In the genomic region with DNA sequence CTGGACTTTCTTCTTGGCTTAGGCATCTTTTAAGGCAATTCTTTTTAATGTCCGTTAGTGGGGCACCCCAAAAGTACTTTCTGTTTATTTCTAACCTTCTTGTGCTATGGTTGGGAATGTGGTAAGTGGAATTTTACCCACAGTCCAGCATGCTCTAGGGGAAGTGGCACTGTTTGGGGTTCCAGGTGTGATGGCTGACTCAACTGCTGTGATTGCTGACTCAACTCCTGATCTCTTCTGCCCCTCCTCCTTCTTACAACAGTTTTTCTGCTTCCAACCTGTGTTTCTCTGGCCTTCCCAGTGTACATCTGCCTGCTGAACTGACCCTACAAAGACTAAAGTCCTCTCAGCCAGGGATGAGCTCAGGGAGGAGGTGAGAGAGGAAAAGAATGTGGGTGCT, we compare ENCODE assay signal across 18 cellular contexts.
"Had no signal": no experiment of that assay in that cellular context is flagged by ENCODE, and none has a peak within 500 bp of the region (broad histone marks: within the 10 kb centered on the region; RNA-seq: fewer than 3 reads in every experiment).

No MANE protein-coding gene starts in this region.

- H2AFZ ChIP-seq: parathyroid adenoma had no signal

- H3K4me1 ChIP-seq: parathyroid adenoma, upper lobe of left lung had no signal

- H3K79me2 ChIP-seq: parathyroid adenoma had no signal

- ATAC-seq: activated T-helper 17 cell treated with anti-CD3 and anti-CD28 coated beads, Interleukin-2, amount 50 U/mL, for 72 hours; natural killer cell; T-cell had no signal

- H3K9ac ChIP-seq: parathyroid adenoma had no signal

- H3K36me3 ChIP-seq: cardiac muscle cell, esophagus muscularis mucosa, neutrophil, right atrium auricular region, suprapubic skin, upper lobe of left lung had no signal

- H3K27ac ChIP-seq: cardiac muscle cell, esophagus muscularis mucosa, neutrophil, parathyroid adenoma, right atrium auricular region, suprapubic skin, upper lobe of left lung had no signal

- FAIRE-seq: astrocyte had no signal

- H3K9me3 ChIP-seq: esophagus muscularis mucosa, neutrophil, right atrium auricular region, suprapubic skin, upper lobe of left lung had no signal

- H3K27me3 ChIP-seq: cardiac muscle cell, esophagus muscularis mucosa, right atrium auricular region, suprapubic skin, upper lobe of left lung had no signal

- H3K4me3 ChIP-seq: cardiac muscle cell, esophagus muscularis mucosa, right atrium auricular region, skin epidermis, suprapubic skin, upper lobe of left lung had no signal

- DNase-seq: activated CD4-positive, alpha-beta T cell treated with anti-CD3 and anti-CD28 coated beads, Interleukin-2, amount 50 U/mL, for 4 hours; activated naive CD4-positive, alpha-beta T cell treated with anti-CD3 and anti-CD28 coated beads, Interleukin-2, amount 10 ng/mL, durations not matched to agents 7 days and 5 days; hypothalamus; mesendoderm; natural killer cell; stimulated activated CD4-positive, alpha-beta T cell treated with anti-CD3 and anti-CD28 coated beads, Interleukin-4, amount 100 ng/mL, for 24 hours; T-cell; T-helper 9 cell; upper lobe of left lung had no signal
